14 cellular contexts compared by ENCODE assay signal in genomic region chr5:167743685-167744084, GRCh38.
DNase-seq lines count a peak whose midpoint lies in the region; ATAC-seq, FAIRE-seq and TF ChIP-seq lines count a peak whose summit lies in the region.
"Had no signal": no experiment of that assay in that cellular context is flagged by ENCODE, and none has a peak within 500 bp of the region (broad histone marks: within the 10 kb centered on the region; RNA-seq: fewer than 3 reads in every experiment).

No MANE protein-coding gene starts in this region.

- FAIRE-seq in RCC 7860 (lab: Jason Lieb, UNC) = peak; percentile 91
- FAIRE-seq in pancreas (lab: Jason Lieb, UNC) = no peak

- H2BK120ac ChIP-seq in neuronal stem cell (ENCODE audit: low read depth, low read length) = no peak overlapping the region

- H3K36me3 Mint-ChIP-seq in Calu3 (ENCODE audit: insufficient read depth, unreplicated experiment) = no peaks in the 10 kb centered on the region
- H3K36me3 Mint-ChIP-seq in natural killer cell = no peaks in the 10 kb centered on the region
- H3K36me3 Mint-ChIP-seq: activated CD8-positive, alpha-beta memory T cell treated with anti-CD3 and anti-CD28 coated beads, Interleukin-2, amount 10 ng/mL, durations not matched to agents 7 days and 5 days had no signal

- no peak overlapping the region for H3K14ac ChIP-seq in neuronal stem cell (ENCODE audit: low read length)

- H3K9me3 ChIP-seq in pancreas = no peaks in the 10 kb centered on the region
- H3K9me3 ChIP-seq in neuronal stem cell (replicated peaks in 1 of 2; ENCODE audit: control insufficient read depth in 2 of 2, insufficient read depth in 1 of 2, low read depth in 1 of 2, low read length in 2 of 2) = peaks cover 0 to 5% of the 10 kb centered on the region in 2 donors
- H3K9me3 ChIP-seq: lower lobe of right lung, ovary had no signal

- H3K27me3 Mint-ChIP-seq in Calu3 (ENCODE audit: unreplicated experiment) (peaks cover 15% of the 10 kb centered on the region), natural killer cell (ENCODE audit: low read depth in 2 of 2) (no peaks in the 10 kb centered on the region)
- H3K27me3 Mint-ChIP-seq: activated CD8-positive, alpha-beta memory T cell treated with anti-CD3 and anti-CD28 coated beads, Interleukin-2, amount 10 ng/mL, durations not matched to agents 7 days and 5 days; CD4-positive, alpha-beta T cell had no signal

- H3K4me3 Mint-ChIP-seq in Calu3 (ENCODE audit: low read depth, unreplicated experiment) = no peak overlapping the region
- H3K4me3 Mint-ChIP-seq in natural killer cell = no peak overlapping the region
- H3K4me3 Mint-ChIP-seq: activated CD8-positive, alpha-beta memory T cell treated with anti-CD3 and anti-CD28 coated beads, Interleukin-2, amount 10 ng/mL, durations not matched to agents 7 days and 5 days; CD4-positive, alpha-beta T cell had no signal

- no peak overlapping the region for H3K9ac ChIP-seq in neuronal stem cell (ENCODE audit: low read depth, low read length, poor library complexity)

- no peak overlapping the region for H2AK5ac ChIP-seq in neuronal stem cell (ENCODE audit: low read depth, low read length)

- H3K4ac ChIP-seq in neuronal stem cell (ENCODE audit: low read length) = no peak overlapping the region

- BruUV-seq in Calu3 (replicated peaks; lab: Mats Ljungman, UMichigan) = no TSS peak

- no peak overlapping the region for H2AFZ ChIP-seq in neuronal stem cell (ENCODE audit: low read length)

- H2BK15ac ChIP-seq in neuronal stem cell (ENCODE audit: low read length) = no peak overlapping the region

- no peaks in the 10 kb centered on the region for H3K79me1 ChIP-seq in neuronal stem cell (ENCODE audit: low read depth, low read length)

- H3K9me3 Mint-ChIP-seq in Calu3 (ENCODE audit: low read depth, unreplicated experiment) (no peaks in the 10 kb centered on the region), natural killer cell (peaks cover 4 to 5% of the 10 kb centered on the region in 2 donors)
- H3K9me3 Mint-ChIP-seq: CD4-positive, alpha-beta T cell had no signal

- H3K4me1 Mint-ChIP-seq in Calu3 (ENCODE audit: low read depth, unreplicated experiment) (peaks cover 19% of the 10 kb centered on the region), natural killer cell (no peaks in the 10 kb centered on the region)
- H3K4me1 Mint-ChIP-seq: activated CD8-positive, alpha-beta memory T cell treated with anti-CD3 and anti-CD28 coated beads, Interleukin-2, amount 10 ng/mL, durations not matched to agents 7 days and 5 days had no signal

- DNase-seq in Calu3 = peak; percentile 23
- peak; percentile 70 for DNase-seq in RCC 7860 (ENCODE audit: low spot score)
- DNase-seq in epithelial cell of proximal tubule (ENCODE audit: low read depth) = peak; percentile 52
- peak in 2 of 6 donors; percentile 13 to 20 for DNase-seq in pancreas
- DNase-seq in cardiac septum (ENCODE audit: low spot score) = no peak
- no peak for DNase-seq in natural killer cell
- DNase-seq in neuronal stem cell (ENCODE audit: low spot score) = no peak
- no peak for DNase-seq in RKO (ENCODE audit: low spot score)
- DNase-seq: activated CD8-positive, alpha-beta memory T cell treated with anti-CD3 and anti-CD28 coated beads, Interleukin-2, amount 10 ng/mL, durations not matched to agents 7 days and 5 days; CD4-positive, alpha-beta T cell; hypothalamus; lower lobe of right lung; ovary; stimulated activated CD4-positive, alpha-beta T cell treated with anti-CD3 and anti-CD28 coated beads, Interleukin-2, amount 100 ng/mL, for 24 hours had no signal

- ATAC-seq in pancreas (peak; percentile 53 to 83 (median 78)), natural killer cell (no peak)
- ATAC-seq: activated CD8-positive, alpha-beta memory T cell treated with anti-CD3 and anti-CD28 coated beads, Interleukin-2, amount 10 ng/mL, durations not matched to agents 7 days and 5 days had no signal

- H3K36me3 ChIP-seq in pancreas (no peaks in the 10 kb centered on the region), neuronal stem cell (replicated peaks in 1 of 2; ENCODE audit: control insufficient read depth in 2 of 2, insufficient read depth in 2 of 2, low read length in 2 of 2) (no peaks in the 10 kb centered on the region)
- H3K36me3 ChIP-seq: lower lobe of right lung, ovary had no signal

- no peak overlapping the region for H2BK12ac ChIP-seq in neuronal stem cell (ENCODE audit: low read length)

- H3K27me3 ChIP-seq in pancreas (no peaks in the 10 kb centered on the region), neuronal stem cell (ENCODE audit: control insufficient read depth in 3 of 3, insufficient read depth in 3 of 3, low read depth in 1 of 3, low read length in 3 of 3) (no peaks in the 10 kb centered on the region)
- H3K27me3 ChIP-seq: ovary had no signal

- no peak overlapping the region for H4K8ac ChIP-seq in neuronal stem cell (ENCODE audit: low read depth, low read length)

- intact Hi-C loops in Calu3 (cut with micrococcal nuclease; ENCODE audit: unreplicated experiment) (no loop called here), pancreas (cut with DNase I) (no loop called here), cardiac septum (cut with DNase I) (no loop called here), natural killer cell (cut with micrococcal nuclease) (no loop called here)

- WGBS in pancreas, 2 donors = 34 to 35% methylated on average over 2 of the region's 2 CpGs
- no CpG with 5 or more reads among the region's 2 CpGs for WGBS in neuronal stem cell (ENCODE audit: extremely low coverage in 2 of 2, insufficient read length in 2 of 2, insufficient replicate concordance in 1 of 2), 2 donors

- H3K4me1 ChIP-seq in pancreas = no peaks in the 10 kb centered on the region
- peaks cover 0 to 8% of the 10 kb centered on the region in 2 donors for H3K4me1 ChIP-seq in neuronal stem cell (ENCODE audit: control insufficient read depth in 2 of 2, insufficient read depth in 1 of 2, low read depth in 1 of 2, low read length in 2 of 2)
- H3K4me1 ChIP-seq: lower lobe of right lung had no signal

- no peak overlapping the region for H3K4me2 ChIP-seq in neuronal stem cell (ENCODE audit: insufficient read depth, low read length, poor library complexity, severe bottlenecking)

- CTCF ChIA-PET in Calu3 (lab: Charles Lee) = interaction anchor here (0.5 to 0.9 kb wide), 3 partner anchors 9 to 63 kb away, joined by 3 to 4 read pairs (median 3); no protein-coding TSS in a partner anchor

- no peak overlapping the region for H2BK5ac ChIP-seq in neuronal stem cell (ENCODE audit: low read length)

- no peak for TF ChIP-seq CTCF in Calu3 (IDR thresholded peaks at IDR 0.05; ENCODE audit: unreplicated experiment)
- TF ChIP-seq CTCF in epithelial cell of proximal tubule (conservative IDR thresholded peaks at IDR 0.05; ENCODE audit: low read depth, low read length) = no peak
- TF ChIP-seq CTCF in pancreas (IDR thresholded peaks at IDR 0.05) = no peak
- TF ChIP-seq CTCF in natural killer cell (IDR thresholded peaks at IDR 0.05) = no peak

- no peak overlapping the region for H3K27ac Mint-ChIP-seq in Calu3 (ENCODE audit: unreplicated experiment)
- no peak overlapping the region for H3K27ac Mint-ChIP-seq in natural killer cell
- H3K27ac Mint-ChIP-seq: activated CD8-positive, alpha-beta memory T cell treated with anti-CD3 and anti-CD28 coated beads, Interleukin-2, amount 10 ng/mL, durations not matched to agents 7 days and 5 days; CD4-positive, alpha-beta T cell had no signal

- no peak overlapping the region for H3K4me3 ChIP-seq in epithelial cell of proximal tubule (ENCODE audit: low read depth, low read length)
- no peak overlapping the region for H3K4me3 ChIP-seq in pancreas
- no peak overlapping the region for H3K4me3 ChIP-seq in neuronal stem cell (ENCODE audit: low read length in 2 of 2)
- H3K4me3 ChIP-seq: lower lobe of right lung, ovary had no signal

- H3K27ac ChIP-seq in pancreas (peak overlapping the region in 3 of 4 donors; percentile 6 to 27 (median 19)), neuronal stem cell (replicated peaks; ENCODE audit: low read length) (no peak overlapping the region)
- H3K27ac ChIP-seq: lower lobe of right lung, ovary had no signal

- H4K91ac ChIP-seq in neuronal stem cell (ENCODE audit: low read depth, low read length, poor library complexity) = no peak overlapping the region

- no peak overlapping the region for H3K18ac ChIP-seq in neuronal stem cell (ENCODE audit: low read length)

- H3K23ac ChIP-seq in neuronal stem cell (ENCODE audit: low read depth, low read length, poor library complexity) = no peak overlapping the region

Comparison
In these comparisons a context has a peak if more than half of its experiments do, and no peak if none do; other contexts are left out.
1. DNase-seq: peak in Calu3 (single experiment), RCC 7860 (single experiment) and epithelial cell of proximal tubule (single experiment); none in cardiac septum (single experiment), natural killer cell (single experiment), neuronal stem cell (single experiment) and RKO (single experiment).
2. ATAC-seq: peak in pancreas (4 of 4); none in natural killer cell (0 of 3).